ENCODE assay signal across 8 cellular contexts in the genomic region with DNA sequence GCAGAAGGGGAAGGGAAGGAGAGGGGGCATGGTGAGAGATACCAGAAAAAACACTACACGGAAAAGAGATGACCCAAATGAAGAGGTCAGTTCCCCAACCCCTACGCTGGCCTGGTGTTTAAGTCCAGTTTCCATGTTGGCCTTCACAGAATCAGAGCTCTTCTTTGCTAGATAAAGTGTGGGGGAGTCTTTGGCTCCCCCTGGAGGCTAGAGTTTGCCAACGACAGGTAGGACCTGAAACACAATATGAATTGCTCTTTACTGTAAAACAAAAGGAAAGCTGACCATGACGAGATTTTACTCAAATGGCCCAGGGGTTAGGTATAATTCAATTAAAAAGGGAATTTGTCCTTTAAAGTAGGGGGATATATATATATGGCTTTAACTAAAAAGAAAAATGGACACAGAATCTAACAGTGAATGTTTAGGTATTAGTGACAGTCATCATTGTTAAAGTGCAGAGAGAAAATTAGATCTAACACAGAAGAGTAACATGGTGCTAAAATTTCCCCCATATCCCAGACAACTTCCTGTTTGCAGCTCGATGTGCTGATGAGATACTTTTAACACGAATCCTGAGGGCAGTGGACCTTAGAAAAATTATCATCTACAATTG.
DNase-seq lines count a peak whose midpoint lies in the region; ATAC-seq lines count a peak whose summit lies in the region.

No MANE protein-coding gene starts in this region.

- H3K27me3 ChIP-seq in Karpas-422 (ENCODE audit: low read length): no peaks in the 10 kb centered on the region

- no peaks in the 10 kb centered on the region for H3K9me3 ChIP-seq in Karpas-422 (ENCODE audit: low read length)

- no peaks in the 10 kb centered on the region for H4K20me1 ChIP-seq in Karpas-422 (ENCODE audit: insufficient read depth, low read depth, low read length)

- H3K36me3 ChIP-seq in Karpas-422 (ENCODE audit: insufficient read depth, low read length): no peaks in the 10 kb centered on the region

- no peak overlapping the region for H3K4me3 ChIP-seq in Karpas-422 (ENCODE audit: low read length)

- H3K9me2 ChIP-seq in Karpas-422 (replicated peaks; ENCODE audit: insufficient read depth, low read length): no peaks in the 10 kb centered on the region

- no peaks in the 10 kb centered on the region for H3K4me1 ChIP-seq in Karpas-422 (ENCODE audit: low read length)

- no peaks in the 10 kb centered on the region for H3K79me2 ChIP-seq in Karpas-422 (ENCODE audit: low read length)

- no peak overlapping the region for H3K9ac ChIP-seq in Karpas-422 (ENCODE audit: low read length)

- peak; percentile 48 for DNase-seq in COLO829 (ENCODE audit: low spot score)
- DNase-seq in Karpas-422: peak; percentile 80
- DNase-seq in SW 1271 (lab: John Stamatoyannopoulos, UW): peak; percentile 6 to 69
- DNase-seq in amniotic epithelial cell (ENCODE audit: low read depth): peak; percentile 24
- peak; percentile 63 for DNase-seq in iris pigment epithelial cell (ENCODE audit: low read depth)
- peak in 2 of 3 donors; percentile 13 to 32 for DNase-seq in stimulated activated CD4-positive, alpha-beta T cell treated with anti-CD3 and anti-CD28 coated beads, TNF-alpha, amount 100 ng/mL, for 1 hour (ENCODE audit: low read depth in 3 of 3, low spot score in 1 of 3)
- no peak for DNase-seq in sciatic nerve (ENCODE audit: low spot score)

- no peak overlapping the region for H3K4me2 ChIP-seq in Karpas-422 (ENCODE audit: low read depth, low read length, poor library complexity, severe bottlenecking)

- no peak overlapping the region for H2AFZ ChIP-seq in Karpas-422 (ENCODE audit: low read length)

- intact Hi-C loops in sciatic nerve (cut with DNase I): no loop called here

- no peak overlapping the region for H3K27ac ChIP-seq in Karpas-422 (ENCODE audit: low read length)

- ATAC-seq in GM19395 (IDR thresholded peaks at IDR 0.05; ENCODE audit: unreplicated experiment): peak; percentile 52
- ATAC-seq in sciatic nerve: no peak
